ENCODE assay signal across 6 cellular contexts in the genomic region with DNA sequence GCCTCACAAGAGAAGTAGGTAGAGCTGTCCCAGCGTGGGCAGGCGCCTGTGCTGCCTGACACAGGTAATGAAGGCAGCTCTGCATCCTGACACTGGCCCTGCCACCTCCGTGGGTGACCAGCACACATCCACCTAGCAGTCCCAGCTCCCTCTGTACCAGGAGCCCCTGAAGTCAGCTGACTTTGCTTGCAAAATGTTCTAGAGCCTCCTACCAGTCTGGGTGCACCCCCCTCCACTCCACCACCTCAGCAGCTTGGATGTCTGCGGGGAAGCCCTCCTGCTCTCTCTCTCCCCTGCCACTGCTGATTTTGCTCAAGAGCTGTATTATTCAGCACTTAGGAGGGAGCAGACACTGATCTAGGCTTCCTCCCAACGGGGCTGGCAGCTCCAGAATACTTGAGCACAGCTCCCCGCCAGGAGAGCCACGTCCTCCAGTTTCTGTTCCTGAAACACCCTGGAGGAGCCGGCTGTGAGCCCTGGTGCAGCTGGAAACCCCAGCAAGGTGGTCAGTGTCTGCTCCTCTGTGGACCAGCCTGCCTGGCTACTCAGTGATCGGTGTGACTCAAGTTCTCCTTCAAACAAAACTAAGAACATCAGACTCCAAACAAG. TPM values are rescaled to one million over a fixed set of nuclear protein-coding genes. Genes with fewer than 3 reads are reported as not detected.
DNase-seq lines count a peak whose midpoint lies in the region; TF ChIP-seq lines count a peak whose summit lies in the region.

No MANE protein-coding gene starts in this region.

- H3K27me3 ChIP-seq in SU-DHL-6 (ENCODE audit: low read length) (no peaks in the 10 kb centered on the region), thymus (ENCODE audit: control insufficient read depth, insufficient read depth) (no peaks in the 10 kb centered on the region)

- no peaks in the 10 kb centered on the region for H3K36me3 Mint-ChIP-seq in glutamatergic neuron (ENCODE audit: unreplicated experiment)

- H3K27me3 Mint-ChIP-seq in glutamatergic neuron (ENCODE audit: unreplicated experiment) = peaks cover 3% of the 10 kb centered on the region

- H3K27ac Mint-ChIP-seq in glutamatergic neuron (ENCODE audit: unreplicated experiment) = no peak overlapping the region

- no peak for TF ChIP-seq CTCF in SU-DHL-6 (IDR thresholded peaks at IDR 0.05; ENCODE audit: insufficient read depth, low read length, poor library complexity, severe bottlenecking)
- no peak for TF ChIP-seq CTCF in glutamatergic neuron (IDR thresholded peaks at IDR 0.05; ENCODE audit: partially characterized antibody, unreplicated experiment)

- H3F3A ChIP-seq in SU-DHL-6 (ENCODE audit: insufficient read depth) = no peaks in the 10 kb centered on the region

- peaks cover 46% of the 10 kb centered on the region for H3K4me1 ChIP-seq in thymus (ENCODE audit: control insufficient read depth, insufficient read depth, low read length)

- DNase-seq in ELR (ENCODE audit: low read depth) (peak; percentile 44), glutamatergic neuron (no peak), T-helper 9 cell (no peak)
- DNase-seq in activated CD4-positive, CD25-positive, alpha-beta regulatory T cell (lab: John Stamatoyannopoulos, UW) = no peak

- peak overlapping the region; percentile 88 for H3K4me3 Mint-ChIP-seq in glutamatergic neuron (ENCODE audit: unreplicated experiment)

- H4K20me1 ChIP-seq in SU-DHL-6 (ENCODE audit: low read depth, low read length) = no peaks in the 10 kb centered on the region; the same call in 1 of the 2 replicates

- H2AFZ ChIP-seq in SU-DHL-6 (ENCODE audit: low read depth, low read length, severe bottlenecking) = no peak overlapping the region

- peaks cover 8% of the 10 kb centered on the region for H3K4me1 Mint-ChIP-seq in glutamatergic neuron (ENCODE audit: low read depth, unreplicated experiment)

- 33% methylated on average over 9 of the region's 9 CpGs for WGBS in thymus

- H3K27ac ChIP-seq in SU-DHL-6 (ENCODE audit: low read depth, low read length) (no peak overlapping the region), thymus (ENCODE audit: low read depth) (peak overlapping the region; percentile 15)

- peaks cover 4% of the 10 kb centered on the region for H3K9me3 Mint-ChIP-seq in glutamatergic neuron (ENCODE audit: unreplicated experiment)

- H3K36me3 ChIP-seq in SU-DHL-6 (ENCODE audit: low read length) (no peaks in the 10 kb centered on the region), thymus (ENCODE audit: control insufficient read depth, insufficient read depth) (peaks cover 15% of the 10 kb centered on the region)

- peaks cover 13% of the 10 kb centered on the region; the same call in 1 of the 2 replicates for H3K79me2 ChIP-seq in SU-DHL-6 (ENCODE audit: insufficient read depth, low read length)

- H3K4me3 ChIP-seq in SU-DHL-6 (ENCODE audit: insufficient read depth, low read length, poor library complexity, severe bottlenecking) = peak overlapping the region; percentile 91
- peak overlapping the region; percentile 99 for H3K4me3 ChIP-seq in thymus (ENCODE audit: low read length)

- peak overlapping the region; percentile 50 for H3K4me2 ChIP-seq in SU-DHL-6 (ENCODE audit: low read depth, low read length, poor library complexity, severe bottlenecking)

- peak overlapping the region; percentile 91 for H3K9ac ChIP-seq in SU-DHL-6 (ENCODE audit: low read length)

- H3K9me3 ChIP-seq in SU-DHL-6 (ENCODE audit: insufficient read depth, low read length) (no peaks in the 10 kb centered on the region), thymus (ENCODE audit: control insufficient read depth) (peaks cover 2% of the 10 kb centered on the region)

- H3K9me2 ChIP-seq in SU-DHL-6 (replicated peaks; ENCODE audit: insufficient read depth, low read length) = no peaks in the 10 kb centered on the region

RNA-seq across cellular contexts. Expression of a gene that starts 1.0 kb away (rescaled TPM):
- total RNA-seq in glutamatergic neuron (ENCODE audit: unreplicated experiment) = 26.5 TPM
- polyA plus RNA-seq in thymus = 144 TPM

RNA-seq across cellular contexts. Expression of a gene that starts 1.1 kb away (rescaled TPM):
- 32.4 TPM for total RNA-seq in glutamatergic neuron (ENCODE audit: unreplicated experiment)
- 18.6 TPM for polyA plus RNA-seq in thymus

RNA-seq across cellular contexts. Expression of a gene that starts 18.9 kb away (rescaled TPM):
- not detected for total RNA-seq in glutamatergic neuron (ENCODE audit: unreplicated experiment)
- polyA plus RNA-seq in thymus = 2.9 TPM

RNA-seq across cellular contexts. Expression of a gene that starts 42.3 kb away (rescaled TPM):
- total RNA-seq in glutamatergic neuron (ENCODE audit: unreplicated experiment) = 227 TPM
- 30.2 TPM for polyA plus RNA-seq in thymus

RNA-seq across cellular contexts. Expression of a gene that starts 54.3 kb away (rescaled TPM):
- total RNA-seq in glutamatergic neuron (ENCODE audit: unreplicated experiment) = 28.7 TPM
- 208 TPM for polyA plus RNA-seq in thymus
